9 cellular contexts compared by ENCODE assay signal in genomic region chr3:8970971-8971589, GRCh38. TPM values are rescaled to one million over a fixed set of nuclear protein-coding genes. Genes with fewer than 3 reads are reported as not detected.
DNase-seq lines count a peak whose midpoint lies in the region; TF ChIP-seq lines count a peak whose summit lies in the region.
"Had no signal": no experiment of that assay in that cellular context is flagged by ENCODE, and none has a peak within 500 bp of the region (broad histone marks: within the 10 kb centered on the region; RNA-seq: fewer than 3 reads in every experiment).

No MANE protein-coding gene starts in this region.

- H3K36me3 ChIP-seq in Caco-2 (ENCODE audit: control insufficient read depth, insufficient read depth, low read length) = no peaks in the 10 kb centered on the region

- H3K4me3 ChIP-seq in Caco-2 (ENCODE audit: low read depth, low read length) (no peak overlapping the region), dorsolateral prefrontal cortex (peak overlapping the region in 37 of 59 donors; percentile 1 to 51 (median 25))

- intact Hi-C loops in Caco-2 (cut with micrococcal nuclease; ENCODE audit: unreplicated experiment) (loop anchor here (1.0 to 5.0 kb wide), 3 partner anchors 96 to 331 kb away; partner anchors contain the start of gene SRGAP3), dorsolateral prefrontal cortex (cut with DNase I) (loop anchor here (1.0 to 5.0 kb wide), 3 partner anchors 96 to 332 kb away; no protein-coding TSS in a partner anchor)

- H3K27me3 ChIP-seq in Caco-2 (replicated peaks; ENCODE audit: control insufficient read depth, insufficient read depth, low read length) = no peaks in the 10 kb centered on the region
- peaks cover 0 to 7% (median 0%) of the 10 kb centered on the region in 45 donors for H3K27me3 ChIP-seq in dorsolateral prefrontal cortex

- POLR2A ChIA-PET in Caco-2 (lab: Charles Lee) = no interaction called here

- no peaks in the 10 kb centered on the region for H3K36me3 Mint-ChIP-seq in Caco-2 (ENCODE audit: insufficient read depth, unreplicated experiment)
- H3K36me3 Mint-ChIP-seq: activated naive CD8-positive, alpha-beta T cell had no signal

- no peaks in the 10 kb centered on the region for H3K9me3 ChIP-seq in Caco-2

- H3K4me1 Mint-ChIP-seq in Caco-2 (ENCODE audit: low read depth, unreplicated experiment) = no peaks in the 10 kb centered on the region

- H3K4me3 Mint-ChIP-seq in Caco-2 (ENCODE audit: unreplicated experiment) = no peak overlapping the region
- H3K4me3 Mint-ChIP-seq: activated naive CD8-positive, alpha-beta T cell had no signal

- no peaks in the 10 kb centered on the region for H3K27me3 Mint-ChIP-seq in Caco-2 (ENCODE audit: insufficient read depth, unreplicated experiment)

- TF ChIP-seq CTCF in Caco-2 (IDR thresholded peaks at IDR 0.05; ENCODE audit: insufficient read depth in 1 of 2, low read depth in 1 of 2, low read length in 1 of 2, severe bottlenecking in 1 of 2, unreplicated experiment in 1 of 2) (peak; percentile 92 to 94), dorsolateral prefrontal cortex (IDR thresholded peaks at IDR 0.05 in 54 of 56, conservative IDR thresholded peaks at IDR 0.05 in 2 of 56; ENCODE audit: low read depth in 1 of 56, partially characterized antibody in 56 of 56) (peak; percentile 90 to 100 (median 99))

- H3K4me1 ChIP-seq in Caco-2 = no peaks in the 10 kb centered on the region

- CTCF ChIA-PET in Caco-2 (lab: Charles Lee) = interaction anchor here (1.3 to 1.4 kb wide), 2 partner anchors 43 to 278 kb away, joined by 3 to 4 read pairs; partner anchors contain the start of gene SRGAP3

- peak overlapping the region in 3 of 59 donors; percentile 32 to 59 (median 50) for H3K27ac ChIP-seq in dorsolateral prefrontal cortex

- DNase-seq in Caco-2 (peak in 1 of 2 experiments; percentile 72), H4 (ENCODE audit: low spot score) (peak; percentile 61), NCI-H226 (peak; percentile 42), dorsolateral prefrontal cortex (peak in 8 of 10 donors; percentile 45 to 78 (median 68)), midbrain (lab: John Stamatoyannopoulos, UW) (peak; percentile 79), DMS153 (lab: John Stamatoyannopoulos, UW) (no peak)
- DNase-seq in activated CD4-positive, alpha-beta T cell treated with anti-CD3 and anti-CD28 coated beads, Interleukin-2, amount 50 U/mL, for 4 hours = peak; percentile 67 to 68
- DNase-seq in stimulated activated CD8-positive, alpha-beta memory T cell treated with anti-CD3 and anti-CD28 coated beads, Interleukin-4, amount 100 ng/mL, for 24 hours (ENCODE audit: low read depth) = peak; percentile 42

- BruUV-seq in Caco-2 (replicated peaks; lab: Mats Ljungman, UMichigan) = no TSS peak

- no peaks in the 10 kb centered on the region for H3K9me3 Mint-ChIP-seq in Caco-2 (ENCODE audit: unreplicated experiment)

- no peak overlapping the region for H3K27ac Mint-ChIP-seq in Caco-2 (ENCODE audit: unreplicated experiment)
- H3K27ac Mint-ChIP-seq: activated naive CD8-positive, alpha-beta T cell had no signal

RNA-seq across cellular contexts. Expression of gene RAD18, which starts 7.8 kb away (rescaled TPM):
- total RNA-seq in Caco-2 (2022) (19.3 and 20.8 TPM in 2 replicates), dorsolateral prefrontal cortex (10 to 100 TPM in 110 of 120 experiments, 1 to 10 TPM in 10; 7.8 to 24.6 (median 13.3) TPM)
- total RNA-seq in H4 (2014; rRNA removed; shearing (Covaris generic)) = 9.9 and 14.9 TPM in 2 replicates
